ENCODE assay signal across 8 cellular contexts in the genomic region with DNA sequence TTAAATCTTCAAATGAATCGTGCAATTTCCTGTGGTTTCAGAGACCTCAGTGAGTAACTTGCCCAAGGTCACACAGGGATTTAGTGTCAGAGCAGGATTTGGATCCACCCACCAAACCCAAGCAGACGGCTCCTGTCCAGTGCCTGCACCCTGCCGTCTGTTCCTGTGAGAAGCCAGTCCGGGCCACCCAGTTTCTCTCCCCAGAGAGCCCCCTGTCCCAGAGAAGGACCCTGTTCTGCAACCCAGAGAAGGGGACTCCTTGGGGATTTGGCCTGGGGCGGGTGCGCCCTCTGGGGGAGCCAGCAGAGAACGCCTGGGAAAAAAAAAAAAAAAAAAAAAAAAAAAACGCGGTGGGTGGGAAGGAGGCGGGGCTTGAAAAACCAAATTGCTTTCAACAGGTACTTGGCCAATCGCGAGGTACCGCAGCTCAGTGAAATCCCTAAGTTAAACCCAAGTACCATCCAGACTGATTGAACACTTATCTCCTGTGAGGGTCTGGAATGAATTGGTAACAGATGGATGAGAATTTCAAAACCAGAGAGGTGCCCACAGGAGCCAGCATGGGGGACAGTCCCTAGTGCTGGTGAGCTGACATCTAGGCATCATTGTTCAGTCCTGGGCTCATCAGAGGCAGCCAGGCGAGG.
DNase-seq lines count a peak whose midpoint lies in the region; ATAC-seq lines count a peak whose summit lies in the region.

No MANE protein-coding gene starts in this region.

- peak; percentile 67 for ATAC-seq in stimulated activated naive CD8-positive, alpha-beta T cell treated with anti-CD3 and anti-CD28 coated beads, Interleukin-15, Interleukin-2, amounts not matched to agents 100 U/mL and 50 U/mL, for 24 hours

- peak; percentile 27 to 37 for DNase-seq in NCI-H2081 (lab: John Stamatoyannopoulos, UW)
- DNase-seq in NCI-H2081 treated with DMSO at 0.1 percent for 48 hours (lab: John Stamatoyannopoulos, UW) = no peak
- DNase-seq in NAMALWA (ENCODE audit: low spot score) = peak; percentile 63
- peak; percentile 18 to 19 for DNase-seq in activated CD4-positive, alpha-beta T cell treated with anti-CD3 and anti-CD28 coated beads for 24 hours (ENCODE audit: low read depth in 2 of 2)
- DNase-seq in effector CD8-positive, alpha-beta T cell (lab: John Stamatoyannopoulos, UW) = peak; percentile 17
- peak; percentile 26 for DNase-seq in midbrain (lab: John Stamatoyannopoulos, UW)
- peak; percentile 39 for DNase-seq in stimulated activated naive CD8-positive, alpha-beta T cell treated with anti-CD3 and anti-CD28 coated beads, Interleukin-15, Interleukin-2, amounts not matched to agents 100 U/mL and 50 U/mL, for 24 hours
- no peak for DNase-seq in NCI-H128 (lab: John Stamatoyannopoulos, UW; ENCODE audit: unreplicated experiment)

Comparison
In these comparisons a context has a peak if more than half of its experiments do, and no peak if none do; other contexts are left out.
1. DNase-seq: peak in NCI-H2081 (2 of 2), NAMALWA (single experiment), activated CD4-positive, alpha-beta T cell treated with anti-CD3 and anti-CD28 coated beads for 24 hours (2 of 2), effector CD8-positive, alpha-beta T cell (single experiment), midbrain (single experiment) and stimulated activated naive CD8-positive, alpha-beta T cell treated with anti-CD3 and anti-CD28 coated beads, Interleukin-15, Interleukin-2, amounts not matched to agents 100 U/mL and 50 U/mL, for 24 hours (single experiment); none in NCI-H2081 treated with DMSO at 0.1 percent for 48 hours (single experiment) and NCI-H128 (single experiment).